ENCODE assay signal across 20 cellular contexts in the genomic region with DNA sequence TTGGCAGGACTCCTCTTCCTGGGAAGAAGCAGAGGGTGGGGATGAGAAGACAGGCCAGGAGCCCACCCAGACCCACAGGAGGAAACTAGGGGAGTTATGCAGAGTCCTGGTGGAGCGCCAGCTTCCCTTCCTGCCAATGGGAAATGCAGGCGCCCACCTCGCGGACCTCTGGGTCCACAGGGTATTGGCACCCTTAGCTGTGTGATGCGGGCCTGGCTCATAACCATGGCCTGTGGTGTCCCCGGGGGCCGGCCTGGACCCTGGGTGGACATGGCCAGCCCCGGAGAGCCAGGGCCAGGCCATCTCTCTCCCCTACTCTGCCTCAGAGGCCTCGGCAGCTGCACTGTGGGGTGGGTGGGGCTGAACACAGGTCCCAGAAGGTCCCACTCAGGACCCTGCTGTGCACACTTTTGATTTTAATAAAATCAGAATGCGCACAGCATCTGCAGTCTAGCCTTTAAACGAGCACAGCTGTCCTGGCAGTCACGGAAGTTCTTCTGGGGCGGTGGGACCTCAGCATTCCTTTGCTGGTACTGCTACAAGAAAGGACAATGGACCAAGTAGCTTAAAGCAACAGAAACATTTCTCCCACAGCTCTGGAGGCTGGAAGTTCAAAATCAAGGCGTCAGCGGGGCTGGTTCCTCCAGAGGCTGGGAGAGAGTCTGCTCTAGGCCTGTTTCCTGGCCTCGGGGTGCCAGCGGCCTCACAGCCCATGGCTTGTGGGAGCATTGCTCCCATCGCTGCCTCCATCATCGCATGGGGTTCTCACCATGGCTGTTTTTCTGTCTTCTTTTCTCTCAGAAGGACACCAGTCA. TPM values are rescaled to one million over a fixed set of nuclear protein-coding genes. Genes with fewer than 3 reads are reported as not detected.
DNase-seq lines count a peak whose midpoint lies in the region; ATAC-seq and TF ChIP-seq lines count a peak whose summit lies in the region.
"Had no signal": no experiment of that assay in that cellular context is flagged by ENCODE, and none has a peak within 500 bp of the region (broad histone marks: within the 10 kb centered on the region; RNA-seq: fewer than 3 reads in every experiment).

No MANE protein-coding gene starts in this region.

- no peak for TF ChIP-seq CTCF in lower lobe of right lung (IDR thresholded peaks at IDR 0.05)
- no peak for TF ChIP-seq CTCF in spleen (IDR thresholded peaks at IDR 0.05 in 8 of 11, conservative IDR thresholded peaks at IDR 0.05 in 3 of 11)

- intact Hi-C loops in lower lobe of right lung (cut with DNase I) (no loop called here), spleen (cut with DNase I; ENCODE audit: low total_unique reads) (no loop called here)

- no peak for ATAC-seq in lower lobe of right lung
- ATAC-seq in HG03045 (IDR thresholded peaks at IDR 0.05; ENCODE audit: unreplicated experiment) = no peak

- H3K36me3 ChIP-seq in lower lobe of right lung = no peaks in the 10 kb centered on the region
- no peaks in the 10 kb centered on the region for H3K36me3 ChIP-seq in spleen

- no peak for TF ChIP-seq POLR2A in spleen (IDR thresholded peaks at IDR 0.05)

- H3K9me3 ChIP-seq in lower lobe of right lung (no peaks in the 10 kb centered on the region), spleen (no peaks in the 10 kb centered on the region)

- H3K4me1 ChIP-seq in lower lobe of right lung (no peaks in the 10 kb centered on the region), spleen (peaks cover 0 to under 1% (median 0%) of the 10 kb centered on the region in 6 donors)

- H3K4me3 ChIP-seq in lower lobe of right lung (no peak overlapping the region), spleen (no peak overlapping the region)

- peaks cover under 1% of the 10 kb centered on the region for H3K27me3 ChIP-seq in lower lobe of right lung (ENCODE audit: low read depth)
- peaks cover 0 to 46% (median 0%) of the 10 kb centered on the region in 7 donors for H3K27me3 ChIP-seq in spleen (replicated peaks in 1 of 7)

- peak; percentile 34 for DNase-seq in activated CD8-positive, alpha-beta memory T cell treated with anti-CD3 and anti-CD28 coated beads, Interleukin-2, amount 50 U/mL, for 48 hours
- DNase-seq in activated CD8-positive, alpha-beta memory T cell treated with anti-CD3 and anti-CD28 coated beads, Interleukin-2, amount 50 U/mL, for 4 hours = no peak
- DNase-seq in ecto neural progenitor cell (ENCODE audit: low spot score) (peak; percentile 15), lower lobe of right lung (peak; percentile 25), spleen (peak; percentile 49), kidney tubule cell (ENCODE audit: low spot score) (no peak), T-helper 9 cell (no peak)
- DNase-seq: 8988T, DMS79, HFFc6, NCI-H1417 treated with DMSO at 0.1 percent for 48 hours, NCI-H187 treated with DMSO at 0.1 percent for 48 hours, NCI-H2227 treated with DMSO at 0.1 percent for 48 hours, NCI-H510A treated with DMSO at 0.1 percent for 48 hours had no signal

- H3K27ac ChIP-seq in lower lobe of right lung = no peak overlapping the region
- no peak overlapping the region for H3K27ac ChIP-seq in spleen

- WGBS in spleen, 5 donors = 91 to 96% (median 93%) methylated on average over 19 of the region's 19 CpGs

RNA-seq across cellular contexts. Expression of gene F10, which starts 1.8 kb away (rescaled TPM):
- total RNA-seq in lower lobe of right lung (8.9 TPM), spleen (1 to 10 TPM; 1.6 to 6.4 (median 3.0) TPM)
- 1 to 10 TPM; 1.8 to 4.2 (median 2.0) TPM for polyA plus RNA-seq in spleen
- total RNA-seq: H4, HT-29 had no signal
- polyA plus RNA-seq: CD14-positive monocyte had no signal

RNA-seq across cellular contexts. Expression of gene F7, which starts 18.8 kb away (rescaled TPM):
- total RNA-seq in lower lobe of right lung (not detected), spleen (not detected)
- polyA plus RNA-seq in spleen = under 1 TPM in 1 of 3 donors, not detected in 2; 0.03 TPM
- total RNA-seq: H4, HFFc6, HT-29, M059J had no signal
- polyA plus RNA-seq: CD14-positive monocyte had no signal

RNA-seq across cellular contexts. Expression of gene PROZ, which starts 34.0 kb away (rescaled TPM):
- total RNA-seq in lower lobe of right lung (not detected), spleen (not detected)
- under 1 TPM in 1 of 3 donors, not detected in 2; 0.11 TPM for polyA plus RNA-seq in spleen
- total RNA-seq: H4, HFFc6, HT-29, M059J had no signal
- polyA plus RNA-seq: AG04450, CD14-positive monocyte had no signal

Comparison
In these comparisons a context has a peak if more than half of its experiments do, and no peak if none do; other contexts are left out.
1. DNase-seq: peak in activated CD8-positive, alpha-beta memory T cell treated with anti-CD3 and anti-CD28 coated beads, Interleukin-2, amount 50 U/mL, for 48 hours (single experiment), ecto neural progenitor cell (single experiment), lower lobe of right lung (single experiment) and spleen (single experiment); none in activated CD8-positive, alpha-beta memory T cell treated with anti-CD3 and anti-CD28 coated beads, Interleukin-2, amount 50 U/mL, for 4 hours (single experiment), kidney tubule cell (single experiment) and T-helper 9 cell (single experiment).